Comparison of ENCODE assay signal across 25 cellular contexts in the genomic region with DNA sequence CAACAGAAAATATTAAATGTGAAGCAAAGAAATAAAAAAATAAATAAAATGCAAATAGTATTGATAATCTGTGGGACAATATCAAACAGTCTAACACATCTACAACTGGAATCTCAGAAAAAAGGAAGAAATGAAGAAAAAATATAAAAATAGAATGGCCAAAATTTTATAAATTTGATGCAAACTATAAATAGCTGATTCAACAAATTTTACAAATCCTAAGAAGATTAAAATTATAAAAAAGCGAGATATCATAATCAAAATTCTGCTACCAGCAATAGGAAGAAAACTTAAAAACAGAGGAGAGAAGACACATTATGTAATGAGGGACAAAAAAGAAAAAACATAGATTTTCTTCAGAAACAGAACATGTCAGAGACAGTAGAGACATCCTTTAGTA.
"Had no signal": no experiment of that assay in that cellular context is flagged by ENCODE, and none has a peak within 500 bp of the region (broad histone marks: within the 10 kb centered on the region; RNA-seq: fewer than 3 reads in every experiment).

No MANE protein-coding gene starts in this region.

- H3K9me3 ChIP-seq: colonic mucosa had no signal

- ATAC-seq: effector memory CD8-positive, alpha-beta T cell; esophagus mucosa; gastroesophageal sphincter; heart left ventricle; left cardiac atrium; left lung; left ventricle myocardium superior; lower lobe of right lung; mucosa of descending colon had no signal

- H3K36me3 ChIP-seq: colonic mucosa, esophagus squamous epithelium, gastroesophageal sphincter, heart left ventricle, left lung, lower lobe of right lung had no signal

- H3K27me3 ChIP-seq: colonic mucosa, esophagus squamous epithelium, gastroesophageal sphincter, heart left ventricle, hepatocyte, left lung had no signal

- DNase-seq: colonic mucosa; cortex of kidney; effector CD8-positive, alpha-beta T cell; effector memory CD8-positive, alpha-beta T cell; endodermal cell; erythroblast; esophagus squamous epithelium; foreskin fibroblast; foreskin melanocyte; heart left ventricle; hypothalamus; immature natural killer cell; left cardiac atrium; left lung; left ventricle myocardium superior; lower lobe of right lung; mesenchymal stem cell; mucosa of descending colon; naive B cell had no signal

- FAIRE-seq: endometrium, keratinocyte had no signal

- H3K27ac ChIP-seq: colonic mucosa, epithelial cell of prostate, esophagus squamous epithelium, gastroesophageal sphincter, heart left ventricle, hepatocyte, left lung, lower lobe of right lung had no signal

- H3K4me1 ChIP-seq: colonic mucosa, esophagus squamous epithelium, gastroesophageal sphincter, heart left ventricle, left lung, lower lobe of right lung had no signal

- H3K4me3 ChIP-seq: colonic mucosa, esophagus squamous epithelium, gastroesophageal sphincter, heart left ventricle, hepatocyte, left lung, lower lobe of right lung, mucosa of descending colon had no signal

- H3K4me2 ChIP-seq: hepatocyte had no signal

- H3K79me2 ChIP-seq: hepatocyte had no signal

- H2AFZ ChIP-seq: hepatocyte had no signal
